ENCODE assay signal across 12 cellular contexts in genomic region chr5:115770466-115770865, GRCh38. TPM values are rescaled to one million over a fixed set of nuclear protein-coding genes. Genes with fewer than 3 reads are reported as not detected.
DNase-seq lines count a peak whose midpoint lies in the region; ATAC-seq, FAIRE-seq and TF ChIP-seq lines count a peak whose summit lies in the region.
"Had no signal": no experiment of that assay in that cellular context is flagged by ENCODE, and none has a peak within 500 bp of the region (broad histone marks: within the 10 kb centered on the region; RNA-seq: fewer than 3 reads in every experiment).

No MANE protein-coding gene starts in this region.

- CTCF ChIA-PET in A549 (lab: Yijun Ruan, JAX), result interaction anchor here (1.0 to 1.3 kb wide), 2 partner anchors 9 to 16 kb away, joined by 3 read pairs; no protein-coding TSS in a partner anchor

- TF ChIP-seq POLR2A in A549 (IDR thresholded peaks at IDR 0.05; ENCODE audit: low read length), result no peak

- FAIRE-seq in A549 (lab: Jason Lieb, UNC) (no peak), RCC 7860 (lab: Jason Lieb, UNC) (no peak)

- TF ChIP-seq CTCF in A549 (IDR thresholded peaks at IDR 0.05) (peak; percentile 24; the same call in 1 of the 3 replicates), epithelial cell of proximal tubule (conservative IDR thresholded peaks at IDR 0.05; ENCODE audit: low read depth, low read length) (peak; percentile 51)

- H3K4me3 ChIP-seq in A549 (no peak overlapping the region), epithelial cell of proximal tubule (ENCODE audit: low read depth, low read length) (no peak overlapping the region)
- H3K4me3 ChIP-seq: right atrium auricular region had no signal

- no peaks in the 10 kb centered on the region for H3K9me3 ChIP-seq in A549
- H3K9me3 ChIP-seq: right atrium auricular region had no signal

- no peaks in the 10 kb centered on the region for H3K4me1 ChIP-seq in A549

- ATAC-seq in A549 (peak in 1 of 2 experiments; percentile 78; a peak in 3 of 6 replicates), GM18517 (IDR thresholded peaks at IDR 0.05; ENCODE audit: unreplicated experiment) (no peak), HG02678 (IDR thresholded peaks at IDR 0.05; ENCODE audit: unreplicated experiment) (no peak)
- ATAC-seq: stimulated activated naive CD8-positive, alpha-beta T cell treated with anti-CD3 and anti-CD28 coated beads, Interleukin-15, amount 100 ng/mL, for 72 hours had no signal

- TF ChIP-seq EP300 in A549 (IDR thresholded peaks at IDR 0.05), result no peak

- H3K4me2 ChIP-seq in A549, result no peak overlapping the region

- DNase-seq in A549 (ENCODE audit: low read depth in 1 of 2, low spot score in 1 of 2) (peak in 1 of 2 experiments; percentile 21), EH (ENCODE audit: low read depth) (peak; percentile 36), NAMALWA (ENCODE audit: low spot score) (peak; percentile 6), epithelial cell of proximal tubule (ENCODE audit: low read depth) (no peak), RCC 7860 (ENCODE audit: low spot score) (no peak), NCI-H2196 (lab: John Stamatoyannopoulos, UW; ENCODE audit: unreplicated experiment) (no peak)
- DNase-seq: immature natural killer cell had no signal

- POLR2A ChIA-PET in A549 (lab: Yijun Ruan, JAX), result no interaction called here

- no peak overlapping the region for H3K27ac ChIP-seq in A549
- H3K27ac ChIP-seq: HL-60, right atrium auricular region had no signal

- 39% methylated on average over 11 of the region's 11 CpGs for WGBS in A549 (ENCODE audit: missing lambda C conversion rate)

- TF ChIP-seq RAD21 in A549 (conservative IDR thresholded peaks at IDR 0.05 in 1 of 2, IDR thresholded peaks at IDR 0.05 in 1 of 2), result peak in 1 of 2 experiments; percentile 42; a peak in 2 of 5 replicates

TF ChIP-seq in A549, 52 proteins besides CTCF, POLR2A, EP300 and RAD21:
- no peak for TF ChIP-seq RARB (CRISPR knock-in tag; IDR thresholded peaks at IDR 0.05)
- no peak for TF ChIP-seq NPAS2 (CRISPR knock-in tag; IDR thresholded peaks at IDR 0.05; ENCODE audit: borderline replicate concordance)
- TF ChIP-seq MYC (IDR thresholded peaks at IDR 0.05; ENCODE audit: borderline replicate concordance, low read length), result no peak
- no peak for TF ChIP-seq EHMT2 (IDR thresholded peaks at IDR 0.05; ENCODE audit: low read depth)
- TF ChIP-seq CBX8 (IDR thresholded peaks at IDR 0.05), result no peak
- TF ChIP-seq, protein P1, sequence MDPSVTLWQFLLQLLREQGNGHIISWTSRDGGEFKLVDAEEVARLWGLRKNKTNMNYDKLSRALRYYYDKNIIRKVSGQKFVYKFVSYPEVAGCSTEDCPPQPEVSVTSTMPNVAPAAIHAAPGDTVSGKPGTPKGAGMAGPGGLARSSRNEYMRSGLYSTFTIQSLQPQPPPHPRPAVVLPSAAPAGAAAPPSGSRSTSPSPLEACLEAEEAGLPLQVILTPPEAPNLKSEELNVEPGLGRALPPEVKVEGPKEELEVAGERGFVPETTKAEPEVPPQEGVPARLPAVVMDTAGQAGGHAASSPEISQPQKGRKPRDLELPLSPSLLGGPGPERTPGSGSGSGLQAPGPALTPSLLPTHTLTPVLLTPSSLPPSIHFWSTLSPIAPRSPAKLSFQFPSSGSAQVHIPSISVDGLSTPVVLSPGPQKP (IDR thresholded peaks at IDR 0.05; ENCODE audit: low read depth, low read length), result no peak
- TF ChIP-seq, protein P2, sequence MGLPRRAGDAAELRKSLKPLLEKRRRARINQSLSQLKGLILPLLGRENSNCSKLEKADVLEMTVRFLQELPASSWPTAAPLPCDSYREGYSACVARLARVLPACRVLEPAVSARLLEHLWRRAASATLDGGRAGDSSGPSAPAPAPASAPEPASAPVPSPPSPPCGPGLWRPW (IDR thresholded peaks at IDR 0.05), result no peak
- TF ChIP-seq CEBPB (IDR thresholded peaks at IDR 0.05), result no peak
- no peak for TF ChIP-seq KDM5A (IDR thresholded peaks at IDR 0.05)
- no peak for TF ChIP-seq FOSL2 (IDR thresholded peaks at IDR 0.05)
- TF ChIP-seq FOSL2 (CRISPR knock-in tag; IDR thresholded peaks at IDR 0.05), result no peak
- TF ChIP-seq RCOR1 (IDR thresholded peaks at IDR 0.05; ENCODE audit: low read depth, low read length), result no peak
- no peak for TF ChIP-seq SMC3 (IDR thresholded peaks at IDR 0.05)
TF ChIP-seq in A549: peak in this region for 0.

RNA-seq across cellular contexts. Expression of gene CDO1, which starts 46.0 kb away (rescaled TPM):
- polyA plus RNA-seq in A549 (2011; rRNA removed) (not detected in 2 replicates), A549 (2017; fragmentation: RNase III; extraction: RNeasy Plus Mini Kit Qiagen cat#74134 plus additional on column Dnase treatment) (not detected in 3 replicates)
- polyA plus RNA-seq in A549 (2012; cell fraction: cytosol; rRNA removed), result not detected in 2 replicates
- polyA plus RNA-seq in A549 (2012; cell fraction: nucleus; rRNA removed), result 0.04 TPM in 1 of 2 replicates, not detected in the other
- not detected in 2 replicates for polyA minus RNA-seq in A549 (2011; rRNA and poly(A)+ RNA removed)
- total RNA-seq in epithelial cell of proximal tubule, result 1.7 and 2.1 TPM in 2 replicates
- polyA plus RNA-seq: immature natural killer cell had no signal

Comparison
In these comparisons a context has a peak if more than half of its experiments do, and no peak if none do; other contexts are left out.
1. DNase-seq: peak in EH (single experiment) and NAMALWA (single experiment); none in epithelial cell of proximal tubule (single experiment), RCC 7860 (single experiment) and NCI-H2196 (single experiment).